In the genomic region with DNA sequence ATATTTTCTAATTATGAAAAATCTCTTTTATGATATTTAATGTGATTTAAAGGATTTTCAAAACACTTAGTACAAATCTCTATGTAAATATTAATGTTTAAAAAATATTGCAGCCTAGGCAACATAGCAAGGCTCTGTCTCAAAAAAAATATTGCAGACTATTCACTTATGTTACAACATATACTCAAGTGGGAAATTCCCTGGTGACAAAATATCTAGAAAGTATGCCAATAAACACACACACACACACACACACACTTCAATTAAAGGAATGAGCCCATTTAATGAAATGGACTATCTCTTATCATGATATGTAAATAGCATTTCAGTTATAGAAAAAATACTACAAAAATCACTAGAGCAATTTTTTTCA, we compare ENCODE assay signal across 10 cellular contexts.
DNase-seq lines count a peak whose midpoint lies in the region; ATAC-seq and TF ChIP-seq lines count a peak whose summit lies in the region.
"Had no signal": no experiment of that assay in that cellular context is flagged by ENCODE, and none has a peak within 500 bp of the region (broad histone marks: within the 10 kb centered on the region; RNA-seq: fewer than 3 reads in every experiment).

No MANE protein-coding gene starts in this region.

- peaks cover 49 to 98% (median 63%) of the 10 kb centered on the region in 10 experiments for H3K4me1 ChIP-seq in BLaER1 treated with 17β-estradiol and CSF1 and Interleukin-3, amounts not matched to agents 10 nM and 100 nM

- H3K27ac ChIP-seq in BLaER1 treated with 17β-estradiol and CSF1 and Interleukin-3, amounts not matched to agents 10 nM and 100 nM, result peak overlapping the region; percentile 79 to 98 (median 90)

- H3K9me3 ChIP-seq in BLaER1 treated with 17β-estradiol and CSF1 and Interleukin-3, amounts not matched to agents 10 nM and 100 nM (replicated peaks in 1 of 11), result no peaks in the 10 kb centered on the region

- no peaks in the 10 kb centered on the region for H3K27me3 ChIP-seq in BLaER1 treated with 17β-estradiol and CSF1 and Interleukin-3, amounts not matched to agents 10 nM and 100 nM

- no peak for TF ChIP-seq CTCF in cardiac fibroblast (IDR thresholded peaks at IDR 0.05; ENCODE audit: low read depth, low read length)

- no peaks in the 10 kb centered on the region for H3K36me3 ChIP-seq in BLaER1 treated with 17β-estradiol and CSF1 and Interleukin-3, amounts not matched to agents 10 nM and 100 nM

- H4K20me1 ChIP-seq in BLaER1 treated with 17β-estradiol and CSF1 and Interleukin-3, amounts not matched to agents 10 nM and 100 nM, result no peaks in the 10 kb centered on the region

- H3K4me2 ChIP-seq in BLaER1 treated with 17β-estradiol and CSF1 and Interleukin-3, amounts not matched to agents 10 nM and 100 nM, result peak overlapping the region; percentile 80 to 97 (median 88)

- H3K4me3 ChIP-seq in BLaER1 treated with 17β-estradiol and CSF1 and Interleukin-3, amounts not matched to agents 10 nM and 100 nM, result peak overlapping the region in 3 of 10 experiments; percentile 40 to 62 (median 47); a peak in 3 of 20 replicates
- H3K4me3 ChIP-seq in cardiac fibroblast (replicated peaks in 1 of 2; ENCODE audit: low read depth in 2 of 2, low read length in 2 of 2), result no peak overlapping the region

- peak overlapping the region; percentile 69 to 95 (median 78); a peak in 15 of 22 replicates for H3K9ac ChIP-seq in BLaER1 treated with 17β-estradiol and CSF1 and Interleukin-3, amounts not matched to agents 10 nM and 100 nM

- ATAC-seq in HG03354 (IDR thresholded peaks at IDR 0.05; ENCODE audit: poor library complexity, severe bottlenecking, unreplicated experiment), result peak; percentile 7

- DNase-seq in cardiac fibroblast (ENCODE audit: low read depth in 2 of 2) (peak; percentile 79 to 94), lung microvascular endothelial cell (ENCODE audit: low read depth in 2 of 2) (peak; percentile 70 to 73), Ammon's horn (ENCODE audit: low spot score) (no peak), NCI-H1105 treated with DMSO at 0.1 percent for 48 hours (lab: John Stamatoyannopoulos, UW) (no peak), SKM-1 treated with dmso at 0.1 percent for 144 hours (lab: John Stamatoyannopoulos, UW; ENCODE audit: unreplicated experiment) (no peak), ureter (ENCODE audit: low spot score) (no peak)
- DNase-seq: DND-41, KBM-7 had no signal

Comparison
In these comparisons a context has a peak if more than half of its experiments do, and no peak if none do; other contexts are left out.
1. DNase-seq: peak in cardiac fibroblast (2 of 2) and lung microvascular endothelial cell (2 of 2); none in Ammon's horn (single experiment), NCI-H1105 treated with DMSO at 0.1 percent for 48 hours (single experiment), SKM-1 treated with dmso at 0.1 percent for 144 hours (single experiment) and ureter (single experiment).